ENCODE assay signal across 1 cellular context in genomic region chr1:99672022-99672421, GRCh38.
TF ChIP-seq lines count a peak whose summit lies in the region.

No MANE protein-coding gene starts in this region.

TF ChIP-seq in GM23338, 12 proteins besides CTCF, POLR2A, EP300 and RAD21 (continued from another document):
- TF ChIP-seq ZNF462 (CRISPR knock-in tag; IDR thresholded peaks at IDR 0.05), result no peak
- no peak for TF ChIP-seq ZNF331 (CRISPR knock-in tag; IDR thresholded peaks at IDR 0.05; ENCODE audit: low read depth)
- no peak for TF ChIP-seq JUNB (IDR thresholded peaks at IDR 0.05; ENCODE audit: unreplicated experiment)
- TF ChIP-seq REST (IDR thresholded peaks at IDR 0.05; ENCODE audit: unreplicated experiment), result no peak
